9 cellular contexts compared by ENCODE assay signal in genomic region chr3:67384790-67385397, GRCh38.
DNase-seq lines count a peak whose midpoint lies in the region; ATAC-seq, FAIRE-seq and TF ChIP-seq lines count a peak whose summit lies in the region.
"Had no signal": no experiment of that assay in that cellular context is flagged by ENCODE, and none has a peak within 500 bp of the region (broad histone marks: within the 10 kb centered on the region; RNA-seq: fewer than 3 reads in every experiment).

No MANE protein-coding gene starts in this region.

- H2BK5ac ChIP-seq in IMR-90 (ENCODE audit: low read depth, low read length, poor library complexity, severe bottlenecking), result no peak overlapping the region

- H3K9ac ChIP-seq in IMR-90 (ENCODE audit: low read depth, low read length), result no peak overlapping the region

- POLR2A ChIA-PET in IMR-90 (lab: Charles Lee; ENCODE audit: unreplicated experiment), result no interaction called here

- H3K27ac ChIP-seq in IMR-90 (ENCODE audit: insufficient read depth, low read length), result no peak overlapping the region

- in situ Hi-C loops in IMR-90 (cut with MboI; ENCODE audit: low sequenced_read_pairs), result loop anchor here (10.0 kb wide), 2 partner anchors 220 to 400 kb away; no protein-coding TSS in a partner anchor

- H2AFZ ChIP-seq in IMR-90 (replicated peaks; ENCODE audit: low read length, poor library complexity), result no peak overlapping the region

- H3K79me1 ChIP-seq in IMR-90 (ENCODE audit: low read depth in 1 of 2, low read length in 2 of 2), result no peaks in the 10 kb centered on the region; a peak in 1 of 4 replicates

- H3K9me1 ChIP-seq in IMR-90 (ENCODE audit: insufficient read depth, low read length), result no peaks in the 10 kb centered on the region; the same call in 1 of the 2 replicates

- no peaks in the 10 kb centered on the region for H4K20me1 ChIP-seq in IMR-90 (ENCODE audit: insufficient read depth, low read length)

- H2AK5ac ChIP-seq in IMR-90 (ENCODE audit: low read depth, low read length), result no peak overlapping the region

- no peak overlapping the region for H3K56ac ChIP-seq in IMR-90 (ENCODE audit: extremely low read depth, insufficient read depth, low read length)

- FAIRE-seq in bronchial epithelial cell (lab: Jason Lieb, UNC), result peak; percentile 28
- FAIRE-seq: TTC549 had no signal

- no peak overlapping the region for H2BK120ac ChIP-seq in IMR-90 (ENCODE audit: low read depth, low read length)

- no peak overlapping the region for H4K5ac ChIP-seq in IMR-90 (ENCODE audit: low read depth, low read length)

- H3K14ac ChIP-seq in IMR-90 (replicated peaks; ENCODE audit: low read depth, low read length), result no peak overlapping the region

- H3K4me3 ChIP-seq in IMR-90 (ENCODE audit: insufficient read depth, low read depth, low read length), result no peak overlapping the region
- H3K4me3 ChIP-seq in bronchial epithelial cell (ENCODE audit: low read depth, low read length), result no peak overlapping the region

- no TSS peak for BruUV-seq in IMR-90 (replicated peaks; lab: Mats Ljungman, UMichigan)

- H3K27me3 ChIP-seq in IMR-90 (ENCODE audit: control insufficient read depth, insufficient read depth, low read length) (no peaks in the 10 kb centered on the region), bronchial epithelial cell (ENCODE audit: control insufficient read depth, insufficient read depth, low read length) (no peaks in the 10 kb centered on the region)

- 87% methylated on average over 3 of the region's 10 CpGs; no CpG with 5 or more reads in 1 of the 2 experiments for WGBS in IMR-90 (ENCODE audit: extremely low coverage in 2 of 2, insufficient read length in 1 of 2), 2 experiments

- intact Hi-C loops in IMR-90 (cut with micrococcal nuclease), result loop anchor here (5.0 to 10.0 kb wide), 4 partner anchors 273 to 1492 kb away; no protein-coding TSS in a partner anchor

- H4K91ac ChIP-seq in IMR-90 (ENCODE audit: insufficient read depth, low read depth, low read length), result no peak overlapping the region

- H2BK15ac ChIP-seq in IMR-90 (ENCODE audit: low read depth, low read length), result no peak overlapping the region

- peak; percentile 68 for TF ChIP-seq RAD21 in IMR-90 (IDR thresholded peaks at IDR 0.05; ENCODE audit: low read length)

- TF ChIP-seq POLR2A in IMR-90 (IDR thresholded peaks at IDR 0.05; ENCODE audit: low read depth, low read length), result no peak

- dilution Hi-C loops in IMR-90 (cut with HindIII; ENCODE audit: low sequenced_read_pairs, unreplicated experiment), result no loop called here

- peak; percentile 57 for DNase-seq in ELF-1 (ENCODE audit: low read depth, low spot score)
- DNase-seq in IMR-90, result peak; percentile 50
- DNase-seq in SKM-1 treated with dmso at 0.1 percent for 144 hours (lab: John Stamatoyannopoulos, UW; ENCODE audit: unreplicated experiment), result peak; percentile 15
- DNase-seq in bronchial epithelial cell (ENCODE audit: low read depth), result peak; percentile 46
- DNase-seq in medulla oblongata (ENCODE audit: extremely low spot score), result peak; percentile 41

- no peak overlapping the region for H2AK9ac ChIP-seq in IMR-90 (replicated peaks; ENCODE audit: low read depth, low read length, poor library complexity)

- H2BK20ac ChIP-seq in IMR-90 (ENCODE audit: low read depth, low read length), result no peak overlapping the region

- no peak overlapping the region for H4K8ac ChIP-seq in IMR-90 (ENCODE audit: low read depth in 2 of 2, low read length in 2 of 2)

- no peak overlapping the region for H3K4ac ChIP-seq in IMR-90 (ENCODE audit: low read depth, low read length)

- no peak overlapping the region for H3K4me2 ChIP-seq in IMR-90 (ENCODE audit: low read depth, low read length)

- no peaks in the 10 kb centered on the region for H3K9me3 ChIP-seq in IMR-90 (ENCODE audit: control insufficient read depth, insufficient read depth, low read length)

- peak; percentile 60 for TF ChIP-seq CTCF in IMR-90 (conservative IDR thresholded peaks at IDR 0.05; ENCODE audit: low read depth, low read length)
- TF ChIP-seq CTCF in bronchial epithelial cell (IDR thresholded peaks at IDR 0.05; ENCODE audit: insufficient read depth, low read length, severe bottlenecking), result peak; percentile 63

- CTCF ChIA-PET in IMR-90 (lab: Yijun Ruan, JAX), result interaction anchor here (0.7 to 2.0 kb wide), 3 partner anchors 10 to 250 kb away, joined by 3 to 6 read pairs (median 4); no protein-coding TSS in a partner anchor

- H3K4me1 ChIP-seq in IMR-90 (ENCODE audit: control insufficient read depth, insufficient read depth, low read length), result peaks cover 4% of the 10 kb centered on the region; the same call in 1 of the 2 replicates

- ATAC-seq in IMR-90 (ENCODE audit: low read depth) (peak; percentile 54), GM21619 (IDR thresholded peaks at IDR 0.05; ENCODE audit: unreplicated experiment) (no peak), GM21367 (IDR thresholded peaks at IDR 0.05; ENCODE audit: unreplicated experiment) (no peak), GM21360 (IDR thresholded peaks at IDR 0.05; ENCODE audit: unreplicated experiment) (no peak)

- H3K36me3 ChIP-seq in IMR-90 (ENCODE audit: control insufficient read depth, insufficient read depth, low read length) (no peaks in the 10 kb centered on the region), bronchial epithelial cell (ENCODE audit: control insufficient read depth, insufficient read depth, low read length) (no peaks in the 10 kb centered on the region)

- no peak overlapping the region for H3K23ac ChIP-seq in IMR-90 (ENCODE audit: low read depth, low read length)

- no peak overlapping the region for H3K18ac ChIP-seq in IMR-90 (ENCODE audit: low read depth, low read length)

TF ChIP-seq in IMR-90, 13 proteins besides CTCF, POLR2A, EP300 and RAD21:
- TF ChIP-seq SMC3 (IDR thresholded peaks at IDR 0.05; ENCODE audit: low read depth, low read length) (peak; percentile 58), MAFK (IDR thresholded peaks at IDR 0.05; ENCODE audit: low read depth, low read length) (peak; percentile 48), MAZ (IDR thresholded peaks at IDR 0.05; ENCODE audit: borderline replicate concordance, low read depth, low read length) (no peak)
